ENCODE assay signal across 11 cellular contexts in genomic region chr11:112977620-112978212, GRCh38.
A peak's percentile ranks its signal among the peaks of the same experiment; 100 is the strongest.
DNase-seq lines count a peak whose midpoint lies in the region; ATAC-seq lines count a peak whose summit lies in the region.
"Had no signal": no experiment of that assay in that cellular context is flagged by ENCODE, and none has a peak within 500 bp of the region (broad histone marks: within the 10 kb centered on the region; RNA-seq: fewer than 3 reads in every experiment).

No MANE protein-coding gene starts in this region.

- no peaks in the 10 kb centered on the region for H3K27me3 ChIP-seq in layer of hippocampus (ENCODE audit: control insufficient read depth, insufficient read depth, low read length)

- peak; percentile 61 for DNase-seq in AG08395 (ENCODE audit: low spot score)
- peak; percentile 29 to 48 for DNase-seq in Kasumi-1 (lab: John Stamatoyannopoulos, UW)
- peak; percentile 22 for DNase-seq in astrocyte of the hippocampus (ENCODE audit: low read depth, low spot score)
- DNase-seq in T1000 (lab: John Stamatoyannopoulos, UW) = no peak
- no peak for DNase-seq in NCI-H187 treated with DMSO at 0.1 percent for 48 hours (lab: John Stamatoyannopoulos, UW)
- DNase-seq in kidney glomerular epithelial cell (lab: John Stamatoyannopoulos, UW) = no peak
- DNase-seq: activated CD8-positive, alpha-beta memory T cell treated with anti-CD3 and anti-CD28 coated beads, Interleukin-2, amount 50 U/mL, for 48 hours; CD4-positive, alpha-beta T cell; PC-9 had no signal

- no peak for ATAC-seq in GM19351 (IDR thresholded peaks at IDR 0.05; ENCODE audit: unreplicated experiment)

- peak overlapping the region; percentile 50 for H3K27ac ChIP-seq in layer of hippocampus (ENCODE audit: low read depth, low read length)
- H3K27ac ChIP-seq: PC-9 had no signal

Comparison
In these comparisons a context has a peak if more than half of its experiments do, and no peak if none do; other contexts are left out.
1. DNase-seq: peak in AG08395 (single experiment), Kasumi-1 (2 of 2) and astrocyte of the hippocampus (single experiment); none in T1000 (single experiment), NCI-H187 treated with DMSO at 0.1 percent for 48 hours (single experiment) and kidney glomerular epithelial cell (single experiment).